ENCODE assay signal across 17 cellular contexts in the genomic region with DNA sequence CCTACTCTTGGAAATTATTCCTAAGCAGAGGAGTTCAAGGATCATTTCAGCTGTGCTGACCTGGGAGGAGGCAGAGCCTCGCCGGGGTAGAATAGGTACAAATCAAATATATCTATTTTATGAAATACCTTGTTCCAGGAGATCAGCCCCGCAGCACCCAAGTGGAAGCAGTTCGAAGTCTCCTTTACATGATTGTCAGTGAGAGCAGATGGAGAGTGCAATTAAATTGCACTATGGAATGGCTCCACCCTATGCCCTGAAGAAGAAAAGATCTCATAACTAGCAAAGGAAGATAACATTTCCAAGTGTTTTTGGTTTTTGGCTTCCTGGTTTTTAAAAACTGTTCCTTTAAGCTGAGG.
"Had no signal": no experiment of that assay in that cellular context is flagged by ENCODE, and none has a peak within 500 bp of the region (broad histone marks: within the 10 kb centered on the region; RNA-seq: fewer than 3 reads in every experiment).

No MANE protein-coding gene starts in this region.

- H3K4me3 ChIP-seq: gastroesophageal sphincter, hepatocyte, tibial nerve had no signal

- H3K27ac ChIP-seq: breast epithelium, gastroesophageal sphincter, hepatocyte, tibial nerve had no signal

- H3K27me3 ChIP-seq: breast epithelium, hepatocyte, tibial nerve had no signal

- H3K9me3 ChIP-seq: breast epithelium, gastroesophageal sphincter, tibial nerve had no signal

- H3K36me3 ChIP-seq: breast epithelium, gastroesophageal sphincter had no signal

- H3K4me2 ChIP-seq: hepatocyte had no signal

- DNase-seq: activated CD4-positive, alpha-beta memory T cell treated with anti-CD3 and anti-CD28 coated beads for 36 hours; activated CD4-positive, alpha-beta T cell treated with anti-CD3 and anti-CD28 coated beads, Interleukin-2, amount 10 ng/mL, durations not matched to agents 24 days and 14 days; activated gamma-delta T cell treated with Interleukin-2 at 50 U/mL for 16 hours; activated naive CD4-positive, alpha-beta T cell treated with anti-CD3 and anti-CD28 coated beads, Interleukin-2, amount 50 U/mL, for 16 hours; activated T-cell treated with anti-CD3 and anti-CD28 coated beads, Interleukin-2, amount 50 U/mL, for 4 hours; amniotic stem cell; central memory CD4-positive, alpha-beta T cell; islet precursor cell; left ventricle myocardium superior; stimulated activated CD4-positive, alpha-beta T cell treated with anti-CD3 and anti-CD28 coated beads, Interleukin-2, amount 100 ng/mL, for 48 hours; stimulated activated naive CD4-positive, alpha-beta T cell treated with Interleukin-2 at 50 U/mL for 16 hours had no signal

- ATAC-seq: activated CD4-positive, CD25-positive, alpha-beta regulatory T cell treated with anti-CD3 and anti-CD28 coated beads, Interleukin-2, amount 50 U/mL, for 24 hours; activated T-cell treated with anti-CD3 and anti-CD28 coated beads, Interleukin-2, amount 50 U/mL, for 4 hours; activated T-helper 17 cell treated with anti-CD3 and anti-CD28 coated beads, Interleukin-2, amount 50 U/mL, for 72 hours; gastroesophageal sphincter had no signal
